In the genomic region with DNA sequence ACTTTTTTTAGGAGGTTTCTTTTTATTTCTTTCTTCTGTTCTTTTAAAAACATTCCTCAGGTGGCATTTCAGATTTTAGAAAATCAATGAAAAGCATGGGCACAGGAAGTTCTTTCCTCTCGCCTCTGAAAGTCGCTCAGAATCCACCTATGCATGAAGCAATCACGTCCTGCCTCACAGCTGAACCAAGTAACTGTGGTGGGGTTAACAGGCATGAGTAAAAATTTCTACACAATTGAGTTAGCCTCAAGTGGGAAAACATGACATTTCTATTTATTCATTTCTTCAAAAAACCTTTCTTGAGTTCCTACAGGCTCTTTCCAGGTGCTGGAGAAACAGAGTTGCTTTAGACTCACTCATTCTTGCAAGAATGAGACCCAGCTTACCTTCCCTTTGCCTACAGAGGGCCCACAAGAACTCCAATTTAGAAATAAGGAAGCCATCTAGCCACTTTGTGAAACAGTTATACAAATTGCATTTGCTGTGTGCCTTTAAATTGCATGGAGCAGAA, we compare ENCODE assay signal across 28 cellular contexts.
DNase-seq lines count a peak whose midpoint lies in the region; ATAC-seq, FAIRE-seq and TF ChIP-seq lines count a peak whose summit lies in the region.
"Had no signal": no experiment of that assay in that cellular context is flagged by ENCODE, and none has a peak within 500 bp of the region (broad histone marks: within the 10 kb centered on the region; RNA-seq: fewer than 3 reads in every experiment).

No MANE protein-coding gene starts in this region.

- ATAC-seq in left lobe of liver: peak; percentile 53
- ATAC-seq: activated CD4-positive, CD25-positive, alpha-beta regulatory T cell treated with anti-CD3 and anti-CD28 coated beads, Interleukin-2, amount 50 U/mL, for 24 hours had no signal

- H4K20me1 ChIP-seq in astrocyte (ENCODE audit: insufficient read depth, low read length): no peaks in the 10 kb centered on the region

- H3K4me1 Mint-ChIP-seq in astrocyte (ENCODE audit: low read depth, unreplicated experiment) (peaks cover 10% of the 10 kb centered on the region), chondrocyte (ENCODE audit: low read depth) (peaks cover 3% of the 10 kb centered on the region)
- H3K4me1 Mint-ChIP-seq: activated CD4-positive, alpha-beta memory T cell treated with anti-CD3 and anti-CD28 coated beads, Interleukin-2, amount 10 ng/mL, durations not matched to agents 7 days and 5 days; activated naive CD4-positive, alpha-beta T cell treated with anti-CD3 and anti-CD28 coated beads, Interleukin-2, amount 50 U/mL, for 24 hours; naive B cell had no signal

- H3K4me3 ChIP-seq in H7 (ENCODE audit: insufficient read depth, low read depth, low read length) (no peak overlapping the region), astrocyte (ENCODE audit: insufficient read depth, low read depth, low read length) (no peak overlapping the region)
- H3K4me3 ChIP-seq: esophagus squamous epithelium, left ventricle myocardium inferior, transverse colon had no signal

- H3K4me3 Mint-ChIP-seq in astrocyte (ENCODE audit: unreplicated experiment) (no peak overlapping the region), chondrocyte (ENCODE audit: unreplicated experiment) (no peak overlapping the region)
- H3K4me3 Mint-ChIP-seq: activated CD4-positive, alpha-beta memory T cell treated with anti-CD3 and anti-CD28 coated beads, Interleukin-2, amount 10 ng/mL, durations not matched to agents 7 days and 5 days; activated naive CD4-positive, alpha-beta T cell treated with anti-CD3 and anti-CD28 coated beads, Interleukin-2, amount 50 U/mL, for 24 hours; dendritic cell treated with granulocyte-macrophage colony-stimulating factor and Interleukin-4, amounts not matched to agents 40 ng/mL and 50 ng/mL, for 4 days; naive B cell had no signal

- no peaks in the 10 kb centered on the region for H3K79me2 ChIP-seq in astrocyte (ENCODE audit: insufficient read depth, low read length)

- no peak for FAIRE-seq in astrocyte (lab: Jason Lieb, UNC)
- FAIRE-seq: RCC 7860 had no signal

- H3K4me1 ChIP-seq in astrocyte (ENCODE audit: insufficient read depth, low read length): peaks cover 15% of the 10 kb centered on the region
- H3K4me1 ChIP-seq: esophagus squamous epithelium, left ventricle myocardium inferior had no signal

- H3K9me3 Mint-ChIP-seq in astrocyte (ENCODE audit: unreplicated experiment) (no peaks in the 10 kb centered on the region), chondrocyte (ENCODE audit: low read depth) (no peaks in the 10 kb centered on the region)
- H3K9me3 Mint-ChIP-seq: activated CD4-positive, alpha-beta memory T cell treated with anti-CD3 and anti-CD28 coated beads, Interleukin-2, amount 10 ng/mL, durations not matched to agents 7 days and 5 days; activated naive CD4-positive, alpha-beta T cell treated with anti-CD3 and anti-CD28 coated beads, Interleukin-2, amount 50 U/mL, for 24 hours; activated T-helper 2 cell treated with anti-CD3 and anti-CD28 coated beads, Interferon-gamma antibody, Interleukin-2, Interleukin-4, amounts not matched to agents 10 μg/mL and 5 μg/mL and 100 μg/mL, durations not matched to agents 14 hours and 24 hours and 36 hours; dendritic cell treated with granulocyte-macrophage colony-stimulating factor and Interleukin-4, amounts not matched to agents 40 ng/mL and 50 ng/mL, for 4 days; naive B cell had no signal

- CTCF ChIA-PET in RWPE1 (lab: Yijun Ruan, JAX): no interaction called here

- no peaks in the 10 kb centered on the region for H3K36me3 ChIP-seq in H7 (replicated peaks; ENCODE audit: control insufficient read depth, insufficient read depth, low read length)
- no peaks in the 10 kb centered on the region for H3K36me3 ChIP-seq in astrocyte (ENCODE audit: insufficient read depth, low read length)
- H3K36me3 ChIP-seq: esophagus squamous epithelium, left ventricle myocardium inferior, transverse colon had no signal

- H3K27ac Mint-ChIP-seq in astrocyte (ENCODE audit: unreplicated experiment) (no peak overlapping the region), chondrocyte (ENCODE audit: unreplicated experiment) (no peak overlapping the region)
- H3K27ac Mint-ChIP-seq: activated CD4-positive, alpha-beta memory T cell treated with anti-CD3 and anti-CD28 coated beads, Interleukin-2, amount 10 ng/mL, durations not matched to agents 7 days and 5 days; activated naive CD4-positive, alpha-beta T cell treated with anti-CD3 and anti-CD28 coated beads, Interleukin-2, amount 50 U/mL, for 24 hours; activated T-helper 2 cell treated with anti-CD3 and anti-CD28 coated beads, Interferon-gamma antibody, Interleukin-2, Interleukin-4, amounts not matched to agents 10 μg/mL and 5 μg/mL and 100 μg/mL, durations not matched to agents 14 hours and 24 hours and 36 hours; dendritic cell treated with granulocyte-macrophage colony-stimulating factor and Interleukin-4, amounts not matched to agents 40 ng/mL and 50 ng/mL, for 4 days; naive B cell had no signal

- H3K4me2 ChIP-seq in astrocyte (ENCODE audit: low read length): peak overlapping the region; percentile 59

- no peak overlapping the region for H2AFZ ChIP-seq in astrocyte (ENCODE audit: low read depth, low read length)

- H3K9ac ChIP-seq in astrocyte (ENCODE audit: low read length): peak overlapping the region; percentile 15

- H3K9me3 ChIP-seq in astrocyte (ENCODE audit: insufficient read depth, low read depth, low read length): no peaks in the 10 kb centered on the region
- H3K9me3 ChIP-seq: esophagus squamous epithelium, left ventricle myocardium inferior, transverse colon had no signal

- POLR2A ChIA-PET in RWPE1 (lab: Yijun Ruan, JAX; ENCODE audit: low non-redundant PET): no interaction called here

- DNase-seq in H7 (peak; percentile 1), astrocyte (ENCODE audit: low read depth) (no peak), left lobe of liver (ENCODE audit: low spot score) (no peak), renal cortical epithelial cell (ENCODE audit: low read depth) (peak; percentile 75), UCSD-AML1 (lab: John Stamatoyannopoulos, UW; ENCODE audit: unreplicated experiment) (no peak), chondrocyte (ENCODE audit: low spot score) (no peak), RWPE1 (ENCODE audit: low spot score) (no peak)
- DNase-seq: activated CD4-positive, alpha-beta memory T cell treated with anti-CD3 and anti-CD28 coated beads, Interleukin-2, amount 10 ng/mL, durations not matched to agents 7 days and 5 days; activated CD8-positive, alpha-beta memory T cell treated with anti-CD3 and anti-CD28 coated beads, Interleukin-2, amount 50 U/mL, for 48 hours; aorta; esophagus squamous epithelium; foreskin melanocyte; left ventricle myocardium inferior; naive B cell; NCI-H1092; NCI-H187; NCI-H526 treated with DMSO at 0.1 percent for 48 hours; retina; stimulated activated CD4-positive, alpha-beta T cell treated with anti-CD3 and anti-CD28 coated beads, Interleukin-1b, Interleukin-23, amount 100 ng/mL, for 48 hours; stimulated activated CD8-positive, alpha-beta memory T cell treated with anti-CD3 and anti-CD28 coated beads, Interleukin-4, amount 100 ng/mL, for 48 hours; T-helper 1 cell had no signal

- TF ChIP-seq CTCF in astrocyte (IDR thresholded peaks at IDR 0.05; ENCODE audit: insufficient read depth, low read depth, low read length): no peak
- no peak for TF ChIP-seq CTCF in chondrocyte (IDR thresholded peaks at IDR 0.05)
- TF ChIP-seq CTCF in RWPE1 (conservative IDR thresholded peaks at IDR 0.05; ENCODE audit: low read depth): no peak

- H3K27ac ChIP-seq in astrocyte (ENCODE audit: low read depth, low read length) (no peak overlapping the region), RWPE1 (no peak overlapping the region)
- H3K27ac ChIP-seq: C4-2B, esophagus squamous epithelium, left ventricle myocardium inferior had no signal

- H3K27me3 ChIP-seq in H7 (ENCODE audit: control insufficient read depth, insufficient read depth, low read length) (no peaks in the 10 kb centered on the region), astrocyte (ENCODE audit: insufficient read depth, low read length) (no peaks in the 10 kb centered on the region)
- H3K27me3 ChIP-seq: esophagus squamous epithelium, transverse colon had no signal

- H3K36me3 Mint-ChIP-seq in astrocyte (ENCODE audit: low read depth, unreplicated experiment) (no peaks in the 10 kb centered on the region), chondrocyte (ENCODE audit: low read depth) (no peaks in the 10 kb centered on the region)
- H3K36me3 Mint-ChIP-seq: activated naive CD4-positive, alpha-beta T cell treated with anti-CD3 and anti-CD28 coated beads, Interleukin-2, amount 50 U/mL, for 24 hours; naive B cell had no signal

- H3K27me3 Mint-ChIP-seq in astrocyte (ENCODE audit: low read depth, unreplicated experiment) (no peaks in the 10 kb centered on the region), chondrocyte (ENCODE audit: low read depth) (peaks cover 23% of the 10 kb centered on the region)
- H3K27me3 Mint-ChIP-seq: dendritic cell treated with granulocyte-macrophage colony-stimulating factor and Interleukin-4, amounts not matched to agents 40 ng/mL and 50 ng/mL, for 4 days had no signal

Comparison
In these comparisons a context has a peak if more than half of its experiments do, and no peak if none do; other contexts are left out.
1. DNase-seq: peak in H7 (single experiment) and renal cortical epithelial cell (single experiment); none in astrocyte (single experiment), left lobe of liver (single experiment), UCSD-AML1 (single experiment), chondrocyte (single experiment) and RWPE1 (single experiment).